In the genomic region with DNA sequence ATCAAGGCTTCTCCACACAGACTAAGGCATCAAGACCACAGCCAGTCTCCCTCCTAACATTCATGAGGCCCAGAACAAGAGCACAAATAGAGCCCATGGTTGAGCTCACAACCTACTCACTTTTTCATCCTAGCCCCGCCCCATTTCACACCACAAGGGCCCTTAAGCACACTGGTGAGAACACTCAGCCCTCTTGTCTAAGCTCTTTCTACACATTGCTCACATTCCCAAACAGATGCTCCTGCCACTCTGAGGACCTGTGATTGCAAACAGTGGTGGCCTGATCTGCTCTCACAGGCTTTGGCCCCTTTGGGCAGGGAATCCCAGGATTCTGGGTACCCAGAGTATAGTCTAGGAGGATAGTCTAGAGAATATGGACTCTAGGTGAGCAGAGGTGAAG, we compare ENCODE assay signal across 21 cellular contexts.
"Had no signal": no experiment of that assay in that cellular context is flagged by ENCODE, and none has a peak within 500 bp of the region (broad histone marks: within the 10 kb centered on the region; RNA-seq: fewer than 3 reads in every experiment).

No MANE protein-coding gene starts in this region.

- H3K27me3 ChIP-seq: adrenal gland, gastroesophageal sphincter, heart left ventricle, sigmoid colon, thyroid gland, vagina had no signal

- H3K4me1 Mint-ChIP-seq: activated naive CD4-positive, alpha-beta T cell treated with anti-CD3 and anti-CD28 coated beads, Interleukin-2, amount 50 U/mL, for 24 hours had no signal

- H3K36me3 ChIP-seq: adrenal gland, gastroesophageal sphincter, heart left ventricle, left ventricle myocardium inferior, sigmoid colon, spleen, thyroid gland, vagina had no signal

- ATAC-seq: activated T-cell treated with anti-CD3 and anti-CD28 coated beads, Interleukin-2, amount 50 U/mL, for 72 hours; esophagus mucosa; gastroesophageal sphincter; heart left ventricle; natural killer cell treated with Interleukin-12 subunit alpha and Interleukin-12 subunit beta and Interleukin-15 and Interleukin-18, amount 100 ng/mL, for 72 hours had no signal

- H3K4me1 ChIP-seq: adrenal gland, thyroid gland, vagina had no signal

- H3K9me3 ChIP-seq: adrenal gland, gastroesophageal sphincter, heart left ventricle, left ventricle myocardium inferior, sigmoid colon, spleen, thyroid gland, vagina had no signal

- H3K36me3 Mint-ChIP-seq: activated naive CD4-positive, alpha-beta T cell treated with anti-CD3 and anti-CD28 coated beads, Interleukin-2, amount 50 U/mL, for 24 hours; natural killer cell treated with Interleukin-12 subunit alpha and Interleukin-12 subunit beta and Interleukin-15 and Interleukin-18, amount 100 ng/mL, for 72 hours had no signal

- H3K27ac Mint-ChIP-seq: activated CD4-positive, alpha-beta T cell treated with anti-CD3 and anti-CD28 coated beads, Interleukin-2, amount 10 ng/mL, durations not matched to agents 24 days and 14 days; activated naive CD4-positive, alpha-beta T cell treated with anti-CD3 and anti-CD28 coated beads, Interleukin-2, amount 50 U/mL, for 24 hours; activated T-cell treated with anti-CD3 and anti-CD28 coated beads, Interleukin-2, amount 50 U/mL, for 72 hours; dendritic cell treated with granulocyte-macrophage colony-stimulating factor and Interleukin-4, amounts not matched to agents 40 ng/mL and 50 ng/mL, for 4 days had no signal

- H3K9me3 Mint-ChIP-seq: activated CD4-positive, alpha-beta T cell treated with anti-CD3 and anti-CD28 coated beads, Interleukin-2, amount 10 ng/mL, durations not matched to agents 24 days and 14 days; activated naive CD4-positive, alpha-beta T cell treated with anti-CD3 and anti-CD28 coated beads, Interleukin-2, amount 50 U/mL, for 24 hours; activated T-cell treated with anti-CD3 and anti-CD28 coated beads, Interleukin-2, amount 50 U/mL, for 72 hours; dendritic cell treated with granulocyte-macrophage colony-stimulating factor and Interleukin-4, amounts not matched to agents 40 ng/mL and 50 ng/mL, for 4 days; natural killer cell treated with Interleukin-12 subunit alpha and Interleukin-12 subunit beta and Interleukin-15 and Interleukin-18, amount 100 ng/mL, for 72 hours had no signal

- H3K4me3 Mint-ChIP-seq: activated CD4-positive, alpha-beta T cell treated with anti-CD3 and anti-CD28 coated beads, Interleukin-2, amount 10 ng/mL, durations not matched to agents 24 days and 14 days; activated naive CD4-positive, alpha-beta T cell treated with anti-CD3 and anti-CD28 coated beads, Interleukin-2, amount 50 U/mL, for 24 hours; activated T-cell treated with anti-CD3 and anti-CD28 coated beads, Interleukin-2, amount 50 U/mL, for 72 hours; dendritic cell treated with granulocyte-macrophage colony-stimulating factor and Interleukin-4, amounts not matched to agents 40 ng/mL and 50 ng/mL, for 4 days; natural killer cell treated with Interleukin-12 subunit alpha and Interleukin-12 subunit beta and Interleukin-15 and Interleukin-18, amount 100 ng/mL, for 72 hours had no signal

- DNase-seq: activated CD4-positive, alpha-beta T cell treated with anti-CD3 and anti-CD28 coated beads, Interleukin-2, amount 10 ng/mL, durations not matched to agents 24 days and 14 days; activated CD8-positive, alpha-beta memory T cell treated with anti-CD3 and anti-CD28 coated beads for 24 hours; activated CD8-positive, alpha-beta memory T cell treated with anti-CD3 and anti-CD28 coated beads, Interleukin-2, amount 50 U/mL, for 48 hours; activated effector memory CD4-positive, alpha-beta T cell treated with anti-CD3 and anti-CD28 coated beads, Interleukin-2, amount 50 U/mL, for 16 hours; activated T-cell treated with anti-CD3 and anti-CD28 coated beads, Interleukin-2, amount 50 U/mL, for 72 hours; adrenal gland; effector CD8-positive, alpha-beta T cell; heart left ventricle; kidney; left ventricle myocardium inferior; sigmoid colon; spleen; stimulated activated CD8-positive, alpha-beta memory T cell treated with anti-CD3 and anti-CD28 coated beads, Interleukin-4, amount 100 ng/mL, for 48 hours; stimulated activated naive CD4-positive, alpha-beta T cell treated with Interleukin-2 at 50 U/mL for 16 hours had no signal

- H3K27ac ChIP-seq: adrenal gland, gastroesophageal sphincter, heart left ventricle, left ventricle myocardium inferior, sigmoid colon, spleen, thyroid gland, vagina had no signal

- H3K4me3 ChIP-seq: adrenal gland, gastroesophageal sphincter, heart left ventricle, left ventricle myocardium inferior, sigmoid colon, spleen, thyroid gland, vagina had no signal
